16 cellular contexts compared by ENCODE assay signal in the genomic region with DNA sequence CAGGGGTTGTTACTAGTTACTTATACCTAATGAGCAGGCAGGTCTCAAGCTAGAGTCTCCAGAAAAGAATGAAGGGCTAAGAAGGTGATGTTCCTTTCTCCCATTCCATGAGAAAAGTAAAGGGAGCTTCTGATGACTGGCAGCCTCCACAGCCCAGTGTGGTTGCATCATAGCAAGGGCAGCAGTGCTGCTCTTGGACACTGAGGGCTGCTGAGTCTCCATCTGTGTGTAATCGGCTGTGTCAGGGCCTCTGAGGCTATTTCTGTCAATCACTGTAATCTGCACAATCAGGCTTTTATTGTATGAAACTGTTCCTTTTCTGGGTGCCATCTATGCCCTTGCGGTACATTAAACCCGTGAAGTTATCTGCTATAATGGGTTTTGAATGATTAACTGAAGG.
"Had no signal": no experiment of that assay in that cellular context is flagged by ENCODE, and none has a peak within 500 bp of the region (broad histone marks: within the 10 kb centered on the region; RNA-seq: fewer than 3 reads in every experiment).

No MANE protein-coding gene starts in this region.

- H3K27me3 ChIP-seq: hepatocyte, neutrophil, suprapubic skin, transverse colon, uterus had no signal

- FAIRE-seq: islet of Langerhans had no signal

- H3K4me2 ChIP-seq: hepatocyte had no signal

- H2AFZ ChIP-seq: hepatocyte, parathyroid adenoma had no signal

- H3K9me3 ChIP-seq: lower lobe of right lung, neutrophil, suprapubic skin, transverse colon, uterus had no signal

- DNase-seq: activated CD4-positive, CD25-positive, alpha-beta regulatory T cell treated with anti-CD3 and anti-CD28 coated beads, Interleukin-2, amount 50 U/mL, for 72 hours; activated gamma-delta T cell treated with Interleukin-2 at 50 U/mL for 16 hours; activated naive CD8-positive, alpha-beta T cell treated with anti-CD3 and anti-CD28 coated beads for 36 hours; central memory CD4-positive, alpha-beta T cell; left colon; lower lobe of right lung; transverse colon; uterus had no signal

- H3K36me3 ChIP-seq: lower lobe of right lung, neutrophil, suprapubic skin, transverse colon, uterus had no signal

- H3K4me1 ChIP-seq: lower lobe of right lung, parathyroid adenoma, transverse colon, uterus had no signal

- H3K4me3 ChIP-seq: coronary artery, hepatocyte, lower lobe of right lung, skin epidermis, suprapubic skin, transverse colon, uterus had no signal

- H3K9ac ChIP-seq: parathyroid adenoma had no signal

- ATAC-seq: left colon; lower lobe of right lung; natural killer cell treated with Interleukin-12 subunit alpha and Interleukin-12 subunit beta and Interleukin-15 and Interleukin-18, amount 100 ng/mL, for 72 hours had no signal

- H3K27ac ChIP-seq: coronary artery, hepatocyte, lower lobe of right lung, neutrophil, parathyroid adenoma, skin epidermis, suprapubic skin, transverse colon, uterus had no signal

- H3K79me2 ChIP-seq: hepatocyte, parathyroid adenoma had no signal
